In the genomic region with DNA sequence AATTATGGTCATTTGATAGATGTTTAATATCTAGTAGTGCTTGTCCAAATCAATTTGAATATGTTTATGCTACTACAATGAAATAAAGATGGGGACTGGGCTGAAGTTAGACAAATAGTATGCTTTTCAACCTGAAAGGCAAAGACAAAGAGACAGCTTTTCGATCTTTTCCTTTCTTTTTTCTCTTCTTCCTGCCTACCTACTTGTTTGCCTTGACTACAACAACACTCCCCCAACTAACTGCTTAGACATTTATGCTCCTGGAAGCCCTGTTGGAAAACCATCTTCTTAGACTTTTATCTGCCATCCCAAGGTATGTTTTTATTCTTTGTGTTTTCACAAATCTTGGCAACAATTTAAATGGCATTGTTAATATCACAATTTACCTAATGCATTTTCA, we compare ENCODE assay signal across 20 cellular contexts.
A peak's percentile ranks its signal among the peaks of the same experiment; 100 is the strongest.
DNase-seq lines count a peak whose midpoint lies in the region; ATAC-seq, FAIRE-seq and TF ChIP-seq lines count a peak whose summit lies in the region.
"Had no signal": no experiment of that assay in that cellular context is flagged by ENCODE, and none has a peak within 500 bp of the region (broad histone marks: within the 10 kb centered on the region; RNA-seq: fewer than 3 reads in every experiment).

No MANE protein-coding gene starts in this region.

- H3K79me2 ChIP-seq in PC-9 (ENCODE audit: low read depth) (no peaks in the 10 kb centered on the region), endothelial cell of umbilical vein (ENCODE audit: control insufficient read depth, insufficient read depth, low read length) (no peaks in the 10 kb centered on the region), H9 (ENCODE audit: insufficient read depth, low read length) (no peaks in the 10 kb centered on the region), HepG2 (ENCODE audit: insufficient read depth, low read length) (no peaks in the 10 kb centered on the region)

- H3K27me3 ChIP-seq in PC-9 (ENCODE audit: insufficient read depth, low read depth) (no peaks in the 10 kb centered on the region), endothelial cell of umbilical vein (ENCODE audit: control insufficient read depth in 2 of 2, insufficient read depth in 2 of 2, low read length in 2 of 2) (no peaks in the 10 kb centered on the region), H9 (ENCODE audit: insufficient read depth, low read length) (no peaks in the 10 kb centered on the region), HepG2 (ENCODE audit: control insufficient read depth in 1 of 2, insufficient read depth in 2 of 2, low read length in 2 of 2) (no peaks in the 10 kb centered on the region)
- H3K27me3 ChIP-seq: BLaER1 had no signal

- H3K9me3 Mint-ChIP-seq in H9, result no peaks in the 10 kb centered on the region
- H3K9me3 Mint-ChIP-seq in CD14-positive monocyte, result no peaks in the 10 kb centered on the region
- no peaks in the 10 kb centered on the region for H3K9me3 Mint-ChIP-seq in activated CD8-positive, alpha-beta memory T cell treated with anti-CD3 and anti-CD28 coated beads, Interleukin-2, amount 10 ng/mL, durations not matched to agents 7 days and 5 days (ENCODE audit: low read depth)
- H3K9me3 Mint-ChIP-seq: CD8-positive, alpha-beta T cell had no signal

- no peak overlapping the region for H2BK120ac ChIP-seq in H9 (ENCODE audit: low read depth, low read length, poor library complexity, severe bottlenecking)

- no peaks in the 10 kb centered on the region for H3K79me1 ChIP-seq in H9 (ENCODE audit: insufficient read depth, low read depth, low read length, poor library complexity, severe bottlenecking)

- no peak overlapping the region for H3K9ac ChIP-seq in endothelial cell of umbilical vein (replicated peaks; ENCODE audit: extremely low read depth, insufficient read depth, low read length)
- H3K9ac ChIP-seq in H9 (ENCODE audit: extremely low read depth, insufficient read length, low read length), result no peak overlapping the region
- H3K9ac ChIP-seq in HepG2 (ENCODE audit: insufficient read depth, low read depth, low read length), result no peak overlapping the region
- H3K9ac ChIP-seq: BLaER1, KMS-11 had no signal

- H3K4me2 ChIP-seq in PC-9 (no peak overlapping the region), endothelial cell of umbilical vein (ENCODE audit: insufficient read depth, low read length) (no peak overlapping the region), H9 (ENCODE audit: insufficient read depth, insufficient read length, low read length) (no peak overlapping the region), HepG2 (ENCODE audit: low read depth, low read length) (no peak overlapping the region)
- H3K4me2 ChIP-seq: A549, KMS-11 had no signal

- H3K23me2 ChIP-seq in H9 (ENCODE audit: insufficient read length, low read depth, low read length, poor library complexity, severe bottlenecking), result no peaks in the 10 kb centered on the region

- H3K23ac ChIP-seq in H9 (ENCODE audit: insufficient read length, low read depth, low read length), result no peak overlapping the region

- no peaks in the 10 kb centered on the region for H3K9me2 ChIP-seq in PC-9 (ENCODE audit: insufficient read depth)

- H3K4me1 ChIP-seq in PC-9 (replicated peaks; ENCODE audit: insufficient read depth) (no peaks in the 10 kb centered on the region), endothelial cell of umbilical vein (ENCODE audit: control insufficient read depth, extremely low read depth, insufficient read depth, low read length) (peaks cover 5% of the 10 kb centered on the region), H9 (ENCODE audit: insufficient read depth, low read length) (no peaks in the 10 kb centered on the region), HepG2 (ENCODE audit: insufficient read depth, low read length) (no peaks in the 10 kb centered on the region)
- H3K4me1 ChIP-seq: A549, HAP-1 had no signal

- 0 out of 2 replicates have a peak, but pooled peaks cover 3% of the 10 kb centered on the region for H3K9me3 ChIP-seq in PC-9 (ENCODE audit: insufficient read depth, low read depth)
- H3K9me3 ChIP-seq in endothelial cell of umbilical vein (replicated peaks; ENCODE audit: control insufficient read depth, insufficient read depth, low read length), result no peaks in the 10 kb centered on the region
- no peaks in the 10 kb centered on the region for H3K9me3 ChIP-seq in H9 (ENCODE audit: control insufficient read depth, low read depth, low read length)
- H3K9me3 ChIP-seq in HepG2 (ENCODE audit: low read length), result no peaks in the 10 kb centered on the region
- H3K9me3 ChIP-seq: A549, BLaER1, HAP-1 had no signal

- H3K14ac ChIP-seq in H9 (ENCODE audit: insufficient read depth, low read length), result no peak overlapping the region

- no peak overlapping the region for H2AK5ac ChIP-seq in H9 (ENCODE audit: insufficient read length, low read length)

- H3K56ac ChIP-seq in H9 (ENCODE audit: insufficient read length, low read depth, low read length), result no peak overlapping the region

- no peaks in the 10 kb centered on the region for H3K27me3 Mint-ChIP-seq in H9 (ENCODE audit: low read depth)
- no peaks in the 10 kb centered on the region for H3K27me3 Mint-ChIP-seq in CD14-positive monocyte (ENCODE audit: low read depth in 3 of 3)
- no peaks in the 10 kb centered on the region for H3K27me3 Mint-ChIP-seq in activated CD8-positive, alpha-beta memory T cell treated with anti-CD3 and anti-CD28 coated beads, Interleukin-2, amount 10 ng/mL, durations not matched to agents 7 days and 5 days

- TF ChIP-seq POLR2A in GM12892 (IDR thresholded peaks at IDR 0.05; ENCODE audit: low read depth, low read length), result no peak
- no peak for TF ChIP-seq POLR2A in endothelial cell of umbilical vein (IDR thresholded peaks at IDR 0.05; ENCODE audit: low read depth, low read length)
- TF ChIP-seq POLR2A in HepG2 (IDR thresholded peaks at IDR 0.05; ENCODE audit: insufficient read depth in 1 of 2, low read depth in 2 of 2, low read length in 2 of 2), result no peak

- in situ Hi-C loops in HepG2 (cut with HindIII; ENCODE audit: extremely low pct_ligation_motif_present, low pct_unique_long_range_greater_than_20kb), result no loop called here

- H2BK5ac ChIP-seq in H9 (ENCODE audit: insufficient read length, low read length), result no peak overlapping the region

- H3K27ac ChIP-seq in 22Rv1 (peak overlapping the region; percentile 31; the same call in 1 of the 2 replicates), PC-9 (no peak overlapping the region), endothelial cell of umbilical vein (ENCODE audit: insufficient read depth, low read depth, low read length) (no peak overlapping the region), H9 (ENCODE audit: insufficient read length, low read depth, low read length) (no peak overlapping the region), HepG2 (ENCODE audit: extremely low read length, insufficient read depth, low read length) (no peak overlapping the region)
- H3K27ac ChIP-seq: A549, KMS-11 had no signal

- H3K36me3 ChIP-seq in PC-9 (ENCODE audit: low read depth) (no peaks in the 10 kb centered on the region), endothelial cell of umbilical vein (ENCODE audit: control insufficient read depth in 2 of 2, extremely low read depth in 1 of 2, insufficient read depth in 2 of 2, low read length in 2 of 2) (no peaks in the 10 kb centered on the region), HepG2 (replicated peaks in 1 of 2; ENCODE audit: control insufficient read depth in 1 of 2, insufficient read depth in 2 of 2, low read length in 2 of 2) (no peaks in the 10 kb centered on the region)
- H3K36me3 ChIP-seq: BLaER1, HAP-1 had no signal

- H3K27ac Mint-ChIP-seq in H9 (no peak overlapping the region), CD14-positive monocyte (no peak overlapping the region)
- H3K27ac Mint-ChIP-seq in activated CD8-positive, alpha-beta memory T cell treated with anti-CD3 and anti-CD28 coated beads, Interleukin-2, amount 10 ng/mL, durations not matched to agents 7 days and 5 days, result no peak overlapping the region
- H3K27ac Mint-ChIP-seq: CD8-positive, alpha-beta T cell had no signal

- H2BK15ac ChIP-seq in H9 (ENCODE audit: low read depth, low read length), result no peak overlapping the region

- no peak overlapping the region for H4K8ac ChIP-seq in H9 (replicated peaks; ENCODE audit: insufficient read length, low read depth, low read length)

- H2BK12ac ChIP-seq in H9 (ENCODE audit: insufficient read length, low read depth, low read length), result no peak overlapping the region

- POLR2A ChIA-PET in PC-9 (lab: Charles Lee; ENCODE audit: unreplicated experiment), result no interaction called here
- POLR2A ChIA-PET in endothelial cell of umbilical vein (lab: Charles Lee), result no interaction called here
- POLR2A ChIA-PET in HepG2 (lab: Yijun Ruan, JAX), result no interaction called here

- no peak overlapping the region for H3K4me3 Mint-ChIP-seq in H9
- no peak overlapping the region for H3K4me3 Mint-ChIP-seq in CD14-positive monocyte
- H3K4me3 Mint-ChIP-seq in activated CD8-positive, alpha-beta memory T cell treated with anti-CD3 and anti-CD28 coated beads, Interleukin-2, amount 10 ng/mL, durations not matched to agents 7 days and 5 days, result no peak overlapping the region
- H3K4me3 Mint-ChIP-seq: CD8-positive, alpha-beta T cell had no signal

- no peak for TF ChIP-seq RAD21 in HepG2 (CRISPR knock-in tag; IDR thresholded peaks at IDR 0.05)

- H4K5ac ChIP-seq in H9 (ENCODE audit: insufficient read length, low read depth, low read length), result no peak overlapping the region

- H3F3A ChIP-seq in PC-9 (ENCODE audit: insufficient read depth, low read depth), result no peaks in the 10 kb centered on the region

- FAIRE-seq in GM12892 (lab: Jason Lieb, UNC) (peak; percentile 82), endothelial cell of umbilical vein (lab: Jason Lieb, UNC) (no peak), HepG2 (lab: Jason Lieb, UNC) (no peak)
- FAIRE-seq: A549, GM12878, GM19239, H1 had no signal

- H3K4me1 Mint-ChIP-seq in H9 (no peaks in the 10 kb centered on the region), CD14-positive monocyte (peaks cover 10% of the 10 kb centered on the region)
- H3K4me1 Mint-ChIP-seq in activated CD8-positive, alpha-beta memory T cell treated with anti-CD3 and anti-CD28 coated beads, Interleukin-2, amount 10 ng/mL, durations not matched to agents 7 days and 5 days, result no peaks in the 10 kb centered on the region

- no peak overlapping the region for H3K18ac ChIP-seq in H9 (ENCODE audit: insufficient read length, low read depth, low read length)

- H4K20me1 ChIP-seq in PC-9 (ENCODE audit: insufficient read depth) (no peaks in the 10 kb centered on the region), endothelial cell of umbilical vein (replicated peaks; ENCODE audit: control insufficient read depth, extremely low read depth, insufficient read depth, low read length) (no peaks in the 10 kb centered on the region), H9 (ENCODE audit: control insufficient read depth, insufficient read depth, insufficient read length) (no peaks in the 10 kb centered on the region), HepG2 (ENCODE audit: insufficient read depth, low read length) (no peaks in the 10 kb centered on the region)
- H4K20me1 ChIP-seq: BLaER1 had no signal

- TF ChIP-seq CTCF in 22Rv1 (IDR thresholded peaks at IDR 0.05) (no peak), PC-9 (conservative IDR thresholded peaks at IDR 0.05) (no peak), endothelial cell of umbilical vein (IDR thresholded peaks at IDR 0.05; ENCODE audit: extremely low read depth in 1 of 2, insufficient read depth in 1 of 2, low read depth in 1 of 2, low read length in 2 of 2) (no peak), H9 (conservative IDR thresholded peaks at IDR 0.05) (no peak), HepG2 (CRISPR knock-in tag; IDR thresholded peaks at IDR 0.05) (no peak), CD14-positive monocyte (IDR thresholded peaks at IDR 0.05) (no peak)

- peak overlapping the region; percentile 50; the same call in 1 of the 2 replicates for H2AFZ ChIP-seq in PC-9
- peak overlapping the region; percentile 6 for H2AFZ ChIP-seq in endothelial cell of umbilical vein (ENCODE audit: low read depth, low read length)
- H2AFZ ChIP-seq in H9 (ENCODE audit: low read length), result no peak overlapping the region
- H2AFZ ChIP-seq in HepG2 (ENCODE audit: low read length), result no peak overlapping the region

- no peaks in the 10 kb centered on the region for H3K9me1 ChIP-seq in endothelial cell of umbilical vein (replicated peaks; ENCODE audit: control insufficient read depth, extremely low read depth, insufficient read depth, low read length)

- H4K91ac ChIP-seq in H9 (ENCODE audit: insufficient read length, low read depth, low read length), result no peak overlapping the region

- H3T11ph ChIP-seq in H9 (ENCODE audit: low read length), result no peak overlapping the region

- dilution Hi-C loops in endothelial cell of umbilical vein (cut with MboI; ENCODE audit: extremely low pct_ligation_motif_present, low sequenced_read_pairs), result no loop called here

- no CpG with 5 or more reads among the region's 1 CpG for whole genome bisulfite sequencing in H9 (ENCODE audit: extremely low coverage, insufficient read length, low lambda C conversion rate)
- WGBS in HepG2 (ENCODE audit: low lambda C conversion rate), result 3% methylated on average over 1 of the region's 1 CpG

- H3K4me3 ChIP-seq in PC-9, result no peak overlapping the region
- no peak overlapping the region for H3K4me3 ChIP-seq in endothelial cell of umbilical vein (replicated peaks in 1 of 3; ENCODE audit: insufficient read depth in 1 of 3, low read depth in 1 of 3, low read length in 3 of 3)
- no peak overlapping the region for H3K4me3 ChIP-seq in HepG2 (replicated peaks in 1 of 3; ENCODE audit: insufficient read depth in 1 of 3, low read depth in 2 of 3, low read length in 3 of 3)
- H3K4me3 ChIP-seq: A549, BLaER1, GM12878, HAP-1 had no signal

- no TSS peak for BruUV-seq in PC-9 (replicated peaks; lab: Mats Ljungman, UMichigan)
- no TSS peak for BruUV-seq in endothelial cell of umbilical vein (replicated peaks; lab: Mats Ljungman, UMichigan)
- no TSS peak for BruUV-seq in HepG2 (replicated peaks; lab: Mats Ljungman, UMichigan)

- no peaks in the 10 kb centered on the region for H3K36me3 Mint-ChIP-seq in H9 (ENCODE audit: insufficient read depth in 1 of 3, low read depth in 3 of 3)
- no peaks in the 10 kb centered on the region for H3K36me3 Mint-ChIP-seq in CD14-positive monocyte
- no peaks in the 10 kb centered on the region for H3K36me3 Mint-ChIP-seq in activated CD8-positive, alpha-beta memory T cell treated with anti-CD3 and anti-CD28 coated beads, Interleukin-2, amount 10 ng/mL, durations not matched to agents 7 days and 5 days
- H3K36me3 Mint-ChIP-seq: CD8-positive, alpha-beta T cell had no signal

- intact Hi-C loops in PC-9 (cut with micrococcal nuclease; ENCODE audit: unreplicated experiment) (no loop called here), endothelial cell of umbilical vein (cut with micrococcal nuclease) (no loop called here), HepG2 (cut with micrococcal nuclease; ENCODE audit: unreplicated experiment) (no loop called here), CD14-positive monocyte (cut with micrococcal nuclease) (no loop called here)

- no peak overlapping the region for H2BK20ac ChIP-seq in H9 (ENCODE audit: low read depth, low read length, poor library complexity, severe bottlenecking)

- TF ChIP-seq EP300 in HepG2 (IDR thresholded peaks at IDR 0.05; ENCODE audit: low read depth in 2 of 2, low read length in 2 of 2), result no peak
- TF ChIP-seq EP300 in HepG2 (CRISPR knock-in tag; IDR thresholded peaks at IDR 0.05; ENCODE audit: borderline replicate concordance), result no peak

- no peak for ATAC-seq in HepG2
- ATAC-seq in activated CD8-positive, alpha-beta memory T cell treated with anti-CD3 and anti-CD28 coated beads, Interleukin-2, amount 10 ng/mL, durations not matched to agents 7 days and 5 days, result no peak
- ATAC-seq: A549; CD8-positive, alpha-beta T cell; GM12878 had no signal

- no peak overlapping the region for H3K4ac ChIP-seq in H9 (ENCODE audit: low read depth, low read length)

- no peak for DNase-seq in GM12892 (ENCODE audit: insufficient read length)
- DNase-seq in PC-9, result no peak
- DNase-seq in endothelial cell of umbilical vein (ENCODE audit: low read depth, low spot score), result peak; percentile 32
- DNase-seq in H9, result no peak
- no peak for DNase-seq in HepG2 (ENCODE audit: low spot score)
- DNase-seq in CD14-positive monocyte (ENCODE audit: low spot score), result no peak
- DNase-seq in activated CD8-positive, alpha-beta memory T cell treated with anti-CD3 and anti-CD28 coated beads, Interleukin-2, amount 10 ng/mL, durations not matched to agents 7 days and 5 days, result no peak
- DNase-seq: AML-193; Calu3; CD8-positive, alpha-beta T cell; DND-41; EL had no signal

- CTCF ChIA-PET in PC-9 (lab: Charles Lee), result no interaction called here
- CTCF ChIA-PET in endothelial cell of umbilical vein (lab: Charles Lee), result interaction anchor here (0.9 to 1.3 kb wide), 4 partner anchors 12 to 291 kb away, joined by 3 to 5 read pairs (median 3); no protein-coding TSS in a partner anchor
- CTCF ChIA-PET in HepG2 (lab: Yijun Ruan, JAX; ENCODE audit: low intra/inter-chr PET ratio, low total read pairs), result no interaction called here
- CTCF ChIA-PET in activated CD8-positive, alpha-beta memory T cell treated with anti-CD3 and anti-CD28 coated beads, Interleukin-2, amount 10 ng/mL, durations not matched to agents 7 days and 5 days (lab: Charles Lee), result no interaction called here

Comparison
In these comparisons a context has a peak if more than half of its experiments do, and no peak if none do; other contexts are left out.
1. H2AFZ ChIP-seq: peak in PC-9 (single experiment) and endothelial cell of umbilical vein (single experiment); none in H9 (single experiment) and HepG2 (single experiment).